ENCODE assay signal across 2 cellular contexts in the genomic region with DNA sequence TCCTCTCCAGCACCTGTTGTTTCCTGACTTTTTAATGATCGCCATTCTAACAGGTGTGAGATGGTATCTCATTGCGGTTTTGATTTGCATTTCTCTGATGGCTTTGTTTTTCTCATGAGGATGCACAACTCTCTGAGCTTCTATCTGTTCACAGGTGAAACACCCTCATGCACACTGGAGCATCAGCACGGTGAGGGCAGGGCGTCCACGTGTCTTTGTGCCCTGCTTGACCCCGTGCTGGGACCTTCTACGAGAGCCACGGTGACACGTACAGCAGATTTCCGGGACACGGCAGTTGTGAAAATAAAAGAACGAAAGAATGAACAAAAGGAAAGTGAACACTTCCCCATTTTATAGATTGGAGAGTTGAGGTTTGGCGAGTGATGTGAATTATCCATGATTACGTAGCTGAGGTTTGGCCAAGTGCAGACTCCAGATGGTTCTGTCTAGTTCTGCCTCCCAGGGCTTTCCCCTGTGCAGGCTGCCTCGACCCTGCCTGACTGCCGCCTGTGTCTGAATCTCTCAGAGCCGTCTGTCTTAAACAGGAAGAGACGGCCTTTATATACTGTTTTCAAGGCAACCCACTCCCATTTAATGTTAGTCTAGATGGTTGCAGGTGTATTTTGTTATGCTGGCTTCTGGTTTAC.
TF ChIP-seq lines count a peak whose summit lies in the region.

No MANE protein-coding gene starts in this region.

TF ChIP-seq in HEK293, 187 proteins besides CTCF, POLR2A, EP300 and RAD21:
- TF ChIP-seq ZNF184 (tag by site-specific recombination; IDR thresholded peaks at IDR 0.05) (no peak), ZNF324 (tag by site-specific recombination; IDR thresholded peaks at IDR 0.05) (no peak), SCRT2 (tag by site-specific recombination; IDR thresholded peaks at IDR 0.05) (peak; percentile 53; the same call in 1 of the 2 replicates), ZNF629 (tag by site-specific recombination; IDR thresholded peaks at IDR 0.05) (no peak), SCRT1 (tag by site-specific recombination; IDR thresholded peaks at IDR 0.05; ENCODE audit: borderline replicate concordance) (peak; percentile 51; the same call in 1 of the 2 replicates), ZSCAN5A (tag by site-specific recombination; IDR thresholded peaks at IDR 0.05) (no peak), ZNF830 (tag by site-specific recombination; IDR thresholded peaks at IDR 0.05; ENCODE audit: low read depth) (no peak), ZNF513 (tag by site-specific recombination; IDR thresholded peaks at IDR 0.05) (no peak), WT1 (tag by site-specific recombination; IDR thresholded peaks at IDR 0.05) (no peak), ZNF560 (tag by site-specific recombination; IDR thresholded peaks at IDR 0.05; ENCODE audit: borderline replicate concordance) (no peak), KLF10 (tag by site-specific recombination; IDR thresholded peaks at IDR 0.05) (no peak), ZNF621 (tag by site-specific recombination; IDR thresholded peaks at IDR 0.05) (no peak), SP7 (tag by site-specific recombination; IDR thresholded peaks at IDR 0.05) (no peak)
- TF ChIP-seq, protein P1, sequence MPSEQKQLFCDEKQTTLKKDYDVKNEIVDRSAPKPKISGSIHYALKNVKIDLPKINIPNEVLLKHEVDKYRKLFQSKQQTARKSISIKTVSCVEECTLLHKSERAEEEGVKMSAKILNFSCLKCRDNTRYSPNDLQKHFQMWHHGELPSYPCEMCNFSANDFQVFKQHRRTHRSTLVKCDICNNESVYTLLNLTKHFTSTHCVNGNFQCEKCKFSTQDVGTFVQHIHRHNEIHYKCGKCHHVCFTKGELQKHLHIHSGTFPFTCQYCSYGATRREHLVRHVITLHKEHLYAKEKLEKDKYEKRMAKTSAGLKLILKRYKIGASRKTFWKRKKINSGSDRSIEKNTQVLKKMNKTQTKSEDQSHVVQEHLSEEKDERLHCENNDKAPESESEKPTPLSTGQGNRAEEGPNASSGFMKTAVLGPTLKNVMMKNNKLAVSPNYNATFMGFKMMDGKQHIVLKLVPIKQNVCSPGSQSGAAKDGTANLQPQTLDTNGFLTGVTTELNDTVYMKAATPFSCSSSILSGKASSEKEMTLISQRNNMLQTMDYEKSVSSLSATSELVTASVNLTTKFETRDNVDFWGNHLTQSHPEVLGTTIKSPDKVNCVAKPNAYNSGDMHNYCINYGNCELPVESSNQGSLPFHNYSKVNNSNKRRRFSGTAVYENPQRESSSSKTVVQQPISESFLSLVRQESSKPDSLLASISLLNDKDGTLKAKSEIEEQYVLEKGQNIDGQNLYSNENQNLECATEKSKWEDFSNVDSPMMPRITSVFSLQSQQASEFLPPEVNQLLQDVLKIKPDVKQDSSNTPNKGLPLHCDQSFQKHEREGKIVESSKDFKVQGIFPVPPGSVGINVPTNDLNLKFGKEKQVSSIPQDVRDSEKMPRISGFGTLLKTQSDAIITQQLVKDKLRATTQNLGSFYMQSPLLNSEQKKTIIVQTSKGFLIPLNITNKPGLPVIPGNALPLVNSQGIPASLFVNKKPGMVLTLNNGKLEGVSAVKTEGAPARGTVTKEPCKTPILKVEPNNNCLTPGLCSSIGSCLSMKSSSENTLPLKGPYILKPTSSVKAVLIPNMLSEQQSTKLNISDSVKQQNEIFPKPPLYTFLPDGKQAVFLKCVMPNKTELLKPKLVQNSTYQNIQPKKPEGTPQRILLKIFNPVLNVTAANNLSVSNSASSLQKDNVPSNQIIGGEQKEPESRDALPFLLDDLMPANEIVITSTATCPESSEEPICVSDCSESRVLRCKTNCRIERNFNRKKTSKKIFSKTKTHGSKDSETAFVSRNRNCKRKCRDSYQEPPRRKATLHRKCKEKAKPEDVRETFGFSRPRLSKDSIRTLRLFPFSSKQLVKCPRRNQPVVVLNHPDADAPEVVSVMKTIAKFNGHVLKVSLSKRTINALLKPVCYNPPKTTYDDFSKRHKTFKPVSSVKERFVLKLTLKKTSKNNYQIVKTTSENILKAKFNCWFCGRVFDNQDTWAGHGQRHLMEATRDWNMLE (tag by site-specific recombination; conservative IDR thresholded peaks at IDR 0.05; ENCODE audit: low read depth): no peak

TF ChIP-seq in GM12878, 131 proteins besides CTCF, POLR2A, EP300 and RAD21:
- TF ChIP-seq ATF7 (IDR thresholded peaks at IDR 0.05; ENCODE audit: low read depth): no peak
- TF ChIP-seq CBX3 (IDR thresholded peaks at IDR 0.05; ENCODE audit: borderline replicate concordance, low read depth): no peak
- no peak for TF ChIP-seq PAX8 (IDR thresholded peaks at IDR 0.05)
- no peak for TF ChIP-seq CHD4 (IDR thresholded peaks at IDR 0.05)
- TF ChIP-seq RB1 (IDR thresholded peaks at IDR 0.05; ENCODE audit: borderline replicate concordance): no peak
- TF ChIP-seq SMC3 (IDR thresholded peaks at IDR 0.05; ENCODE audit: borderline replicate concordance, low read length): no peak
- no peak for TF ChIP-seq TAF1 (IDR thresholded peaks at IDR 0.05; ENCODE audit: borderline replicate concordance, low read depth, low read length)
- peak; percentile 25; the same call in 1 of the 2 replicates for TF ChIP-seq SPI1 (IDR thresholded peaks at IDR 0.05; ENCODE audit: borderline replicate concordance, insufficient read depth, low read depth, low read length)
